1 cellular context compared by ENCODE assay signal in genomic region chr10:81532403-81532802, GRCh38.
TF ChIP-seq lines count a peak whose summit lies in the region.

No MANE protein-coding gene starts in this region.

TF ChIP-seq in GM23338, 12 proteins besides CTCF, POLR2A, EP300 and RAD21 (continued from another document):
- TF ChIP-seq, protein P1, sequence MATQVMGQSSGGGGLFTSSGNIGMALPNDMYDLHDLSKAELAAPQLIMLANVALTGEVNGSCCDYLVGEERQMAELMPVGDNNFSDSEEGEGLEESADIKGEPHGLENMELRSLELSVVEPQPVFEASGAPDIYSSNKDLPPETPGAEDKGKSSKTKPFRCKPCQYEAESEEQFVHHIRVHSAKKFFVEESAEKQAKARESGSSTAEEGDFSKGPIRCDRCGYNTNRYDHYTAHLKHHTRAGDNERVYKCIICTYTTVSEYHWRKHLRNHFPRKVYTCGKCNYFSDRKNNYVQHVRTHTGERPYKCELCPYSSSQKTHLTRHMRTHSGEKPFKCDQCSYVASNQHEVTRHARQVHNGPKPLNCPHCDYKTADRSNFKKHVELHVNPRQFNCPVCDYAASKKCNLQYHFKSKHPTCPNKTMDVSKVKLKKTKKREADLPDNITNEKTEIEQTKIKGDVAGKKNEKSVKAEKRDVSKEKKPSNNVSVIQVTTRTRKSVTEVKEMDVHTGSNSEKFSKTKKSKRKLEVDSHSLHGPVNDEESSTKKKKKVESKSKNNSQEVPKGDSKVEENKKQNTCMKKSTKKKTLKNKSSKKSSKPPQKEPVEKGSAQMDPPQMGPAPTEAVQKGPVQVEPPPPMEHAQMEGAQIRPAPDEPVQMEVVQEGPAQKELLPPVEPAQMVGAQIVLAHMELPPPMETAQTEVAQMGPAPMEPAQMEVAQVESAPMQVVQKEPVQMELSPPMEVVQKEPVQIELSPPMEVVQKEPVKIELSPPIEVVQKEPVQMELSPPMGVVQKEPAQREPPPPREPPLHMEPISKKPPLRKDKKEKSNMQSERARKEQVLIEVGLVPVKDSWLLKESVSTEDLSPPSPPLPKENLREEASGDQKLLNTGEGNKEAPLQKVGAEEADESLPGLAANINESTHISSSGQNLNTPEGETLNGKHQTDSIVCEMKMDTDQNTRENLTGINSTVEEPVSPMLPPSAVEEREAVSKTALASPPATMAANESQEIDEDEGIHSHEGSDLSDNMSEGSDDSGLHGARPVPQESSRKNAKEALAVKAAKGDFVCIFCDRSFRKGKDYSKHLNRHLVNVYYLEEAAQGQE (IDR thresholded peaks at IDR 0.05; ENCODE audit: unreplicated experiment), result no peak
- TF ChIP-seq STAT1 (IDR thresholded peaks at IDR 0.05; ENCODE audit: unreplicated experiment) (no peak), EZH2 (IDR thresholded peaks at IDR 0.05; ENCODE audit: low read depth, unreplicated experiment) (no peak), JUNB (IDR thresholded peaks at IDR 0.05; ENCODE audit: unreplicated experiment) (no peak)
